8 cellular contexts compared by ENCODE assay signal in genomic region chr15:28886431-28887343, GRCh38. TPM values are rescaled to one million over a fixed set of nuclear protein-coding genes. Genes with fewer than 3 reads are reported as not detected.
DNase-seq lines count a peak whose midpoint lies in the region; FAIRE-seq and TF ChIP-seq lines count a peak whose summit lies in the region.

No MANE protein-coding gene starts in this region.

- H3K4me3 Mint-ChIP-seq in CD8-positive, alpha-beta memory T cell: peak overlapping the region; percentile 76 to 91 (median 88)
- H3K4me3 Mint-ChIP-seq in endothelial cell (ENCODE audit: unreplicated experiment): peak overlapping the region; percentile 90

- H3K14ac ChIP-seq in neuronal stem cell (ENCODE audit: low read length): peak overlapping the region; percentile 56

- peak overlapping the region; percentile 96 for H3K18ac ChIP-seq in neuronal stem cell (ENCODE audit: low read length)

- H3K36me3 Mint-ChIP-seq in CD8-positive, alpha-beta memory T cell: peaks cover 0 to 3% (median 2%) of the 10 kb centered on the region in 3 donors
- peaks cover 5% of the 10 kb centered on the region for H3K36me3 Mint-ChIP-seq in endothelial cell (ENCODE audit: low read depth, unreplicated experiment)

- CTCF ChIA-PET in CD8-positive, alpha-beta memory T cell (lab: Charles Lee): interaction anchor here (0.9 to 2.8 kb wide), 6 partner anchors 34 to 203 kb away, joined by 3 to 10 read pairs (median 6); no protein-coding TSS in a partner anchor

- H2BK15ac ChIP-seq in neuronal stem cell (ENCODE audit: low read length): peak overlapping the region; percentile 99

- no peak overlapping the region for H2BK120ac ChIP-seq in neuronal stem cell (ENCODE audit: low read depth, low read length)

- peak overlapping the region; percentile 89 for H3K4ac ChIP-seq in neuronal stem cell (ENCODE audit: low read length)

- peak overlapping the region; percentile 41 for H2BK12ac ChIP-seq in neuronal stem cell (ENCODE audit: low read length)

- H3K4me2 ChIP-seq in neuronal stem cell (ENCODE audit: insufficient read depth, low read length, poor library complexity, severe bottlenecking): peak overlapping the region; percentile 89

- no peaks in the 10 kb centered on the region for H3K9me3 Mint-ChIP-seq in CD8-positive, alpha-beta memory T cell
- H3K9me3 Mint-ChIP-seq in endothelial cell (ENCODE audit: unreplicated experiment): no peaks in the 10 kb centered on the region

- DNase-seq in CD8-positive, alpha-beta memory T cell: peak in 1 of 5 donors; percentile 38
- DNase-seq in NCI-H69 (lab: John Stamatoyannopoulos, UW) (peak; percentile 57), endothelial cell (ENCODE audit: low spot score) (no peak), neuronal stem cell (ENCODE audit: low spot score) (no peak), NCI-H2196 treated with DMSO at 0.1 percent for 48 hours (lab: John Stamatoyannopoulos, UW; ENCODE audit: unreplicated experiment) (no peak), mesenteric fat pad (ENCODE audit: low spot score) (no peak), anterior cingulate cortex (lab: John Stamatoyannopoulos, UW) (no peak), RCC 7860 (ENCODE audit: low spot score) (no peak)

- H4K8ac ChIP-seq in neuronal stem cell (ENCODE audit: low read depth, low read length): peak overlapping the region; percentile 43

- H3K4me1 Mint-ChIP-seq in CD8-positive, alpha-beta memory T cell: peaks cover 38 to 55% (median 41%) of the 10 kb centered on the region in 3 donors
- peaks cover 16% of the 10 kb centered on the region for H3K4me1 Mint-ChIP-seq in endothelial cell (ENCODE audit: unreplicated experiment)

- H3K36me3 ChIP-seq in CD8-positive, alpha-beta memory T cell (ENCODE audit: insufficient read depth, low read length): no peaks in the 10 kb centered on the region
- H3K36me3 ChIP-seq in neuronal stem cell (replicated peaks in 1 of 2; ENCODE audit: control insufficient read depth in 2 of 2, insufficient read depth in 2 of 2, low read length in 2 of 2): peaks cover 0 to 3% of the 10 kb centered on the region in 2 donors

- H3K4me1 ChIP-seq in CD8-positive, alpha-beta memory T cell (ENCODE audit: insufficient read depth, low read length): peaks cover 58% of the 10 kb centered on the region
- peaks cover 19 to 21% of the 10 kb centered on the region in 2 donors for H3K4me1 ChIP-seq in neuronal stem cell (ENCODE audit: control insufficient read depth in 2 of 2, insufficient read depth in 1 of 2, low read depth in 1 of 2, low read length in 2 of 2)

- FAIRE-seq in RCC 7860 (lab: Jason Lieb, UNC): no peak

- no peak for TF ChIP-seq CTCF in endothelial cell (IDR thresholded peaks at IDR 0.05; ENCODE audit: unreplicated experiment)

- no peak overlapping the region for H4K91ac ChIP-seq in neuronal stem cell (ENCODE audit: low read depth, low read length, poor library complexity)

- peak overlapping the region; percentile 86 for H3K9ac ChIP-seq in neuronal stem cell (ENCODE audit: low read depth, low read length, poor library complexity)

- H3K27me3 Mint-ChIP-seq in CD8-positive, alpha-beta memory T cell: no peaks in the 10 kb centered on the region
- H3K27me3 Mint-ChIP-seq in endothelial cell (ENCODE audit: unreplicated experiment): peaks cover 11% of the 10 kb centered on the region

- no peaks in the 10 kb centered on the region for H3K27me3 ChIP-seq in CD8-positive, alpha-beta memory T cell (ENCODE audit: insufficient read depth, low read length, poor library complexity, severe bottlenecking)
- H3K27me3 ChIP-seq in neuronal stem cell (ENCODE audit: control insufficient read depth in 3 of 3, insufficient read depth in 3 of 3, low read depth in 1 of 3, low read length in 3 of 3): peaks cover 0 to 1% (median 0%) of the 10 kb centered on the region in 3 experiments

- H3K23ac ChIP-seq in neuronal stem cell (ENCODE audit: low read depth, low read length, poor library complexity): peak overlapping the region; percentile 31

- POLR2A ChIA-PET in CD8-positive, alpha-beta memory T cell (lab: Charles Lee): interaction anchor here (1.0 to 4.0 kb wide), 2 partner anchors 34 to 62 kb away, joined by 3 to 15 read pairs; no protein-coding TSS in a partner anchor

- peak overlapping the region; percentile 60 for H3K4me3 ChIP-seq in CD8-positive, alpha-beta memory T cell (ENCODE audit: low read length)
- H3K4me3 ChIP-seq in neuronal stem cell (ENCODE audit: low read length in 2 of 2): peak overlapping the region; percentile 57 to 90

- WGBS in neuronal stem cell (ENCODE audit: extremely low coverage in 2 of 2, insufficient read length in 2 of 2, insufficient replicate concordance in 1 of 2), 2 donors: no CpG with 5 or more reads among the region's 61 CpGs

- H2AFZ ChIP-seq in neuronal stem cell (ENCODE audit: low read length): peak overlapping the region; percentile 97

- peak overlapping the region; percentile 27 for H3K27ac ChIP-seq in CD8-positive, alpha-beta memory T cell (ENCODE audit: low read depth, low read length)
- no peak overlapping the region for H3K27ac ChIP-seq in neuronal stem cell (replicated peaks; ENCODE audit: low read length)

- peak overlapping the region in 6 of 8 donors; percentile 64 to 91 (median 81) for H3K27ac Mint-ChIP-seq in CD8-positive, alpha-beta memory T cell
- peak overlapping the region; percentile 53 for H3K27ac Mint-ChIP-seq in endothelial cell (ENCODE audit: unreplicated experiment)

- H3K79me1 ChIP-seq in neuronal stem cell (ENCODE audit: low read depth, low read length): peaks cover 13% of the 10 kb centered on the region

- no peaks in the 10 kb centered on the region for H3K9me3 ChIP-seq in CD8-positive, alpha-beta memory T cell (ENCODE audit: low read length)
- no peaks in the 10 kb centered on the region for H3K9me3 ChIP-seq in neuronal stem cell (replicated peaks in 1 of 2; ENCODE audit: control insufficient read depth in 2 of 2, insufficient read depth in 1 of 2, low read depth in 1 of 2, low read length in 2 of 2)

- no peak overlapping the region for H2BK5ac ChIP-seq in neuronal stem cell (ENCODE audit: low read length)

- peak overlapping the region; percentile 98 for H2AK5ac ChIP-seq in neuronal stem cell (ENCODE audit: low read depth, low read length)

RNA-seq across cellular contexts. Expression of gene APBA2, which starts 0.9 kb away (rescaled TPM):
- total RNA-seq in CD8-positive, alpha-beta memory T cell: 10 to 100 TPM; 15.7 to 18.0 TPM
- 38.8 TPM for polyA plus RNA-seq in CD8-positive, alpha-beta memory T cell
- 33.1 TPM for total RNA-seq in endothelial cell (ENCODE audit: unreplicated experiment)
- 30.6 TPM for polyA plus RNA-seq in neuronal stem cell (2013, experiment 1 of 2)
- polyA plus RNA-seq in neuronal stem cell (2013, experiment 2 of 2): 29.0 TPM
- total RNA-seq in mesenteric fat pad: 2.2 TPM

RNA-seq across cellular contexts. Expression of gene GOLGA6L7, which starts 38.2 kb away (rescaled TPM):
- not detected for total RNA-seq in CD8-positive, alpha-beta memory T cell
- not detected for polyA plus RNA-seq in CD8-positive, alpha-beta memory T cell
- total RNA-seq in endothelial cell (ENCODE audit: unreplicated experiment): not detected
- not detected for polyA plus RNA-seq in neuronal stem cell (2013, experiment 1 of 2)
- polyA plus RNA-seq in neuronal stem cell (2013, experiment 2 of 2): not detected
- not detected for total RNA-seq in mesenteric fat pad
